Comparison of ENCODE assay signal across 8 cellular contexts in genomic region chr11:6389921-6390717, GRCh38. TPM values are rescaled to one million over a fixed set of nuclear protein-coding genes. Genes with fewer than 3 reads are reported as not detected.
DNase-seq lines count a peak whose midpoint lies in the region; ATAC-seq and TF ChIP-seq lines count a peak whose summit lies in the region.

TSS of gene SMPD1 (plus strand) at chr11:6390474. CDS start at chr11:6390599, 125 bp downstream.

- H3K9me3 ChIP-seq in RWPE2 (ENCODE audit: severe bottlenecking): no peaks in the 10 kb centered on the region

- H3K4me3 ChIP-seq in RWPE2 (ENCODE audit: severe bottlenecking) (peak within 1 kb of the TSS; percentile 62), fibroblast of pulmonary artery (replicated peaks; ENCODE audit: low read depth, low read length) (peak within 1 kb of the TSS; percentile 76)

- no peaks in the 10 kb centered on the region for H3K36me3 ChIP-seq in RWPE2 (ENCODE audit: low read depth)

- no peaks in the 10 kb centered on the region for H3K36me3 Mint-ChIP-seq in natural killer cell treated with Interleukin-12 subunit alpha and Interleukin-12 subunit beta and Interleukin-15 and Interleukin-18, amount 100 ng/mL, for 72 hours

- H3K9me3 Mint-ChIP-seq in natural killer cell treated with Interleukin-12 subunit alpha and Interleukin-12 subunit beta and Interleukin-15 and Interleukin-18, amount 100 ng/mL, for 72 hours: no peaks in the 10 kb centered on the region

- H3K27ac ChIP-seq in RWPE2 (ENCODE audit: poor library complexity, severe bottlenecking): peak within 1 kb of the TSS; percentile 63

- TF ChIP-seq CTCF in RWPE2 (IDR thresholded peaks at IDR 0.05; ENCODE audit: poor library complexity, severe bottlenecking) (no peak), fibroblast of pulmonary artery (IDR thresholded peaks at IDR 0.05; ENCODE audit: low read length, missing control alignments) (no peak)

- H3K4me1 Mint-ChIP-seq in natural killer cell treated with Interleukin-12 subunit alpha and Interleukin-12 subunit beta and Interleukin-15 and Interleukin-18, amount 100 ng/mL, for 72 hours (ENCODE audit: low read depth in 2 of 2): peaks cover 25 to 28% of the 10 kb centered on the region in 2 donors

- peak within 1 kb of the TSS; percentile 90 for H3K4me3 Mint-ChIP-seq in natural killer cell treated with Interleukin-12 subunit alpha and Interleukin-12 subunit beta and Interleukin-15 and Interleukin-18, amount 100 ng/mL, for 72 hours

- DNase-seq in EL: peak; percentile 91
- DNase-seq in GOT3 (lab: John Stamatoyannopoulos, UW): peak; percentile 66
- DNase-seq in LHCN-M2 (ENCODE audit: low read depth): peak; percentile 84
- DNase-seq in RWPE2 (ENCODE audit: low spot score): peak; percentile 93
- DNase-seq in activated effector memory CD4-positive, alpha-beta T cell treated with Interleukin-2 at 50 U/mL for 16 hours: peak; percentile 92
- peak; percentile 83 for DNase-seq in fibroblast of pulmonary artery (ENCODE audit: low read depth)
- DNase-seq in natural killer cell treated with Interleukin-12 subunit alpha and Interleukin-12 subunit beta and Interleukin-15 and Interleukin-18, amount 100 ng/mL, for 72 hours (ENCODE audit: low spot score): peak; percentile 96
- DNase-seq in stimulated activated naive CD4-positive, alpha-beta T cell treated with Interleukin-2 at 50 U/mL for 16 hours (lab: John Stamatoyannopoulos, UW): peak; percentile 91

- H3K27me3 Mint-ChIP-seq in natural killer cell treated with Interleukin-12 subunit alpha and Interleukin-12 subunit beta and Interleukin-15 and Interleukin-18, amount 100 ng/mL, for 72 hours: no peaks in the 10 kb centered on the region

- H3K4me1 ChIP-seq in RWPE2 (ENCODE audit: insufficient read depth, poor library complexity, severe bottlenecking): peaks cover 15% of the 10 kb centered on the region

- no peaks in the 10 kb centered on the region for H3K27me3 ChIP-seq in RWPE2 (ENCODE audit: insufficient read depth, poor library complexity, severe bottlenecking)

- ATAC-seq in RWPE2 (ENCODE audit: low read depth): peak; percentile 94
- ATAC-seq in natural killer cell treated with Interleukin-12 subunit alpha and Interleukin-12 subunit beta and Interleukin-15 and Interleukin-18, amount 100 ng/mL, for 72 hours: peak; percentile 97

- peak within 1 kb of the TSS; percentile 78 to 92 for H3K27ac Mint-ChIP-seq in natural killer cell treated with Interleukin-12 subunit alpha and Interleukin-12 subunit beta and Interleukin-15 and Interleukin-18, amount 100 ng/mL, for 72 hours

RNA-seq across cellular contexts. Expression of gene SMPD1, which starts in this region (rescaled TPM):
- total RNA-seq in LHCN-M2 (2014; rRNA removed): 71.8 and 75.2 TPM in 2 replicates
- polyA plus RNA-seq in LHCN-M2 (2012): 79.9 TPM
- 10 to 100 TPM; 26.4 to 29.1 TPM for total RNA-seq in natural killer cell treated with Interleukin-12 subunit alpha and Interleukin-12 subunit beta and Interleukin-15 and Interleukin-18, amount 100 ng/mL, for 72 hours

Comparison
In these comparisons a context has a peak if more than half of its experiments do, and no peak if none do; other contexts are left out.
1. Peak in every context shown above with its lines: DNase-seq, ATAC-seq, H3K4me3 ChIP-seq and H3K27ac ChIP-seq.